In genomic region chr6:132369526-132369925, GRCh38 we compare ENCODE assay signal across 11 cellular contexts. TPM values are rescaled to one million over a fixed set of nuclear protein-coding genes. Genes with fewer than 3 reads are reported as not detected.
A peak's percentile ranks its signal among the peaks of the same experiment; 100 is the strongest.
DNase-seq lines count a peak whose midpoint lies in the region; ATAC-seq and TF ChIP-seq lines count a peak whose summit lies in the region.
"Had no signal": no experiment of that assay in that cellular context is flagged by ENCODE, and none has a peak within 500 bp of the region (broad histone marks: within the 10 kb centered on the region; RNA-seq: fewer than 3 reads in every experiment).

No MANE protein-coding gene starts in this region.

- H3K4me3 Mint-ChIP-seq in Caco-2 (ENCODE audit: unreplicated experiment) = no peak overlapping the region
- no peak overlapping the region for H3K4me3 Mint-ChIP-seq in stimulated activated effector memory CD8-positive, alpha-beta T cell treated with anti-CD3 and anti-CD28 coated beads, Interleukin-12 subunit alpha, Interleukin-12 subunit beta, amount 100 ng/mL, for 72 hours
- H3K4me3 Mint-ChIP-seq: CD4-positive, alpha-beta memory T cell had no signal

- H3K9ac ChIP-seq in PC-3 (ENCODE audit: low read length) = no peak overlapping the region

- H3K79me2 ChIP-seq in PC-3 (ENCODE audit: low read length) = no peaks in the 10 kb centered on the region

- no peak overlapping the region for H3K4me3 ChIP-seq in PC-3 (ENCODE audit: low read length)
- no peak overlapping the region for H3K4me3 ChIP-seq in Caco-2 (ENCODE audit: low read depth, low read length)
- no peak overlapping the region for H3K4me3 ChIP-seq in coronary artery
- H3K4me3 ChIP-seq: vagina had no signal

- intact Hi-C loops in PC-3 (cut with micrococcal nuclease) = no loop called here
- intact Hi-C loops in Caco-2 (cut with micrococcal nuclease; ENCODE audit: unreplicated experiment) = no loop called here

- H3K27me3 ChIP-seq in PC-3 (ENCODE audit: low read length) (no peaks in the 10 kb centered on the region), Caco-2 (replicated peaks; ENCODE audit: control insufficient read depth, insufficient read depth, low read length) (no peaks in the 10 kb centered on the region)
- H3K27me3 ChIP-seq: vagina had no signal

- CTCF ChIA-PET in PC-3 (lab: Charles Lee) = no interaction called here
- CTCF ChIA-PET in Caco-2 (lab: Charles Lee) = no interaction called here

- BruUV-seq in PC-3 (replicated peaks; lab: Mats Ljungman, UMichigan) (no TSS peak), Caco-2 (replicated peaks; lab: Mats Ljungman, UMichigan) (no TSS peak)

- H3K9me3 ChIP-seq in PC-3 (ENCODE audit: low read length) = no peaks in the 10 kb centered on the region
- H3K9me3 ChIP-seq in Caco-2 = no peaks in the 10 kb centered on the region
- H3K9me3 ChIP-seq: vagina had no signal

- H3K36me3 ChIP-seq in PC-3 (ENCODE audit: low read depth, low read length) (no peaks in the 10 kb centered on the region), Caco-2 (ENCODE audit: control insufficient read depth, insufficient read depth, low read length) (no peaks in the 10 kb centered on the region)
- H3K36me3 ChIP-seq: vagina had no signal

- no peaks in the 10 kb centered on the region for H3K4me1 Mint-ChIP-seq in Caco-2 (ENCODE audit: low read depth, unreplicated experiment)
- peaks cover 19% of the 10 kb centered on the region for H3K4me1 Mint-ChIP-seq in stimulated activated effector memory CD8-positive, alpha-beta T cell treated with anti-CD3 and anti-CD28 coated beads, Interleukin-12 subunit alpha, Interleukin-12 subunit beta, amount 100 ng/mL, for 72 hours

- H2AFZ ChIP-seq in PC-3 (ENCODE audit: low read length) = no peak overlapping the region

- H3F3A ChIP-seq in PC-3 (ENCODE audit: low read length, unreplicated experiment) = no peaks in the 10 kb centered on the region

- TF ChIP-seq CTCF in PC-3 (conservative IDR thresholded peaks at IDR 0.05; ENCODE audit: low read depth, low read length) = no peak
- no peak for TF ChIP-seq CTCF in Caco-2 (IDR thresholded peaks at IDR 0.05; ENCODE audit: insufficient read depth in 1 of 2, low read depth in 1 of 2, low read length in 1 of 2, severe bottlenecking in 1 of 2, unreplicated experiment in 1 of 2)
- TF ChIP-seq CTCF in coronary artery (IDR thresholded peaks at IDR 0.05) = no peak

- no peak overlapping the region for H3K4me2 ChIP-seq in PC-3 (ENCODE audit: low read length)

- POLR2A ChIA-PET in PC-3 (lab: Charles Lee; ENCODE audit: unreplicated experiment) = no interaction called here
- POLR2A ChIA-PET in Caco-2 (lab: Charles Lee) = no interaction called here

- H3K27ac ChIP-seq in PC-3 (ENCODE audit: low read length) (no peak overlapping the region), coronary artery (no peak overlapping the region)
- H3K27ac ChIP-seq: vagina had no signal

- H3K27ac Mint-ChIP-seq in Caco-2 (ENCODE audit: unreplicated experiment) = no peak overlapping the region
- no peak overlapping the region for H3K27ac Mint-ChIP-seq in stimulated activated effector memory CD8-positive, alpha-beta T cell treated with anti-CD3 and anti-CD28 coated beads, Interleukin-12 subunit alpha, Interleukin-12 subunit beta, amount 100 ng/mL, for 72 hours
- H3K27ac Mint-ChIP-seq: CD4-positive, alpha-beta memory T cell had no signal

- H3K36me3 Mint-ChIP-seq in Caco-2 (ENCODE audit: insufficient read depth, unreplicated experiment) = no peaks in the 10 kb centered on the region
- H3K36me3 Mint-ChIP-seq in stimulated activated effector memory CD8-positive, alpha-beta T cell treated with anti-CD3 and anti-CD28 coated beads, Interleukin-12 subunit alpha, Interleukin-12 subunit beta, amount 100 ng/mL, for 72 hours = no peaks in the 10 kb centered on the region
- H3K36me3 Mint-ChIP-seq: CD4-positive, alpha-beta memory T cell had no signal

- H4K20me1 ChIP-seq in PC-3 (ENCODE audit: low read length) = no peaks in the 10 kb centered on the region

- H3K9me3 Mint-ChIP-seq in Caco-2 (ENCODE audit: unreplicated experiment) = no peaks in the 10 kb centered on the region
- H3K9me3 Mint-ChIP-seq in stimulated activated effector memory CD8-positive, alpha-beta T cell treated with anti-CD3 and anti-CD28 coated beads, Interleukin-12 subunit alpha, Interleukin-12 subunit beta, amount 100 ng/mL, for 72 hours = no peaks in the 10 kb centered on the region
- H3K9me3 Mint-ChIP-seq: CD4-positive, alpha-beta memory T cell had no signal

- H3K9me2 ChIP-seq in PC-3 (replicated peaks; ENCODE audit: low read length) = no peaks in the 10 kb centered on the region

- peaks cover 6% of the 10 kb centered on the region for H3K27me3 Mint-ChIP-seq in Caco-2 (ENCODE audit: insufficient read depth, unreplicated experiment)

- ATAC-seq in PC-3 = peak; percentile 77
- ATAC-seq in GM21723 (IDR thresholded peaks at IDR 0.05; ENCODE audit: unreplicated experiment) = no peak
- no peak for ATAC-seq in stimulated activated effector memory CD8-positive, alpha-beta T cell treated with anti-CD3 and anti-CD28 coated beads, Interleukin-12 subunit alpha, Interleukin-12 subunit beta, amount 100 ng/mL, for 72 hours

- DNase-seq in EL (peak; percentile 84), PC-3 (peak; percentile 25), fibroblast of gingiva (ENCODE audit: low read depth) (peak; percentile 61), putamen (ENCODE audit: low spot score) (peak; percentile 12), Caco-2 (no peak), coronary artery (ENCODE audit: low spot score) (no peak)
- no peak for DNase-seq in stimulated activated effector memory CD8-positive, alpha-beta T cell treated with anti-CD3 and anti-CD28 coated beads, Interleukin-12 subunit alpha, Interleukin-12 subunit beta, amount 100 ng/mL, for 72 hours (ENCODE audit: low spot score in 2 of 2)
- DNase-seq: CD4-positive, alpha-beta memory T cell; stimulated activated CD4-positive, alpha-beta T cell treated with anti-CD3 and anti-CD28 coated beads, Interleukin-2, amount 100 ng/mL, for 48 hours had no signal

- H3K4me1 ChIP-seq in PC-3 (ENCODE audit: insufficient read depth, low read length) (peaks cover 8% of the 10 kb centered on the region), Caco-2 (no peaks in the 10 kb centered on the region)
- H3K4me1 ChIP-seq: vagina had no signal

RNA-seq across cellular contexts. Expression of gene MOXD1, which starts 31.7 kb away (rescaled TPM):
- total RNA-seq in PC-3 (2014; rRNA removed) = 5.0 and 9.9 TPM in 2 replicates
- total RNA-seq in Caco-2 (2022) = 0.09 TPM in 1 of 2 replicates, not detected in the other
- total RNA-seq: CD4-positive, alpha-beta memory T cell had no signal

Comparison
In these comparisons a context has a peak if more than half of its experiments do, and no peak if none do; other contexts are left out.
1. DNase-seq: peak in EL (single experiment), PC-3 (single experiment), fibroblast of gingiva (single experiment) and putamen (single experiment); none in Caco-2 (0 of 2), stimulated activated effector memory CD8-positive, alpha-beta T cell treated with anti-CD3 and anti-CD28 coated beads, Interleukin-12 subunit alpha, Interleukin-12 subunit beta, amount 100 ng/mL, for 72 hours (0 of 2) and coronary artery (single experiment).